In genomic region chr10:3192856-3193635, GRCh38 we compare ENCODE assay signal across 8 cellular contexts. TPM values are rescaled to one million over a fixed set of nuclear protein-coding genes. Genes with fewer than 3 reads are reported as not detected.
A peak's percentile ranks its signal among the peaks of the same experiment; 100 is the strongest.
DNase-seq lines count a peak whose midpoint lies in the region; FAIRE-seq and TF ChIP-seq lines count a peak whose summit lies in the region.

No MANE protein-coding gene starts in this region.

- H3K9me3 Mint-ChIP-seq in neural crest cell (no peaks in the 10 kb centered on the region), type B pancreatic cell (no peaks in the 10 kb centered on the region)

- H3K4me1 Mint-ChIP-seq in neural crest cell: peaks cover 32% of the 10 kb centered on the region
- peaks cover 22% of the 10 kb centered on the region for H3K4me1 Mint-ChIP-seq in type B pancreatic cell (ENCODE audit: unreplicated experiment)

- H3K36me3 Mint-ChIP-seq in neural crest cell (ENCODE audit: low read depth) (no peaks in the 10 kb centered on the region), type B pancreatic cell (no peaks in the 10 kb centered on the region)

- H3K27ac Mint-ChIP-seq in neural crest cell (ENCODE audit: unreplicated experiment) (no peak overlapping the region), type B pancreatic cell (no peak overlapping the region)

- TF ChIP-seq CTCF in neural crest cell (conservative IDR thresholded peaks at IDR 0.05) (peak; percentile 94), type B pancreatic cell (conservative IDR thresholded peaks at IDR 0.05) (peak; percentile 95)

- H3K4me3 Mint-ChIP-seq in neural crest cell (no peak overlapping the region), type B pancreatic cell (no peak overlapping the region)

- peak; percentile 55 for DNase-seq in AG08396 (ENCODE audit: low spot score)
- peak; percentile 54 for DNase-seq in GM19239 (ENCODE audit: insufficient read length, low spot score)
- peak; percentile 35 for DNase-seq in NCI-H460 (ENCODE audit: extremely low read depth, low read depth)
- DNase-seq in activated CD8-positive, alpha-beta memory T cell treated with anti-CD3 and anti-CD28 coated beads, Interleukin-2, amount 50 U/mL, for 4 hours: peak; percentile 59
- peak; percentile 88 for DNase-seq in fibroblast of peridontal ligament (ENCODE audit: extremely low read depth)
- peak; percentile 31 for DNase-seq in neural crest cell (ENCODE audit: low read depth, low spot score)
- DNase-seq in type B pancreatic cell (ENCODE audit: extremely low spot score, unreplicated experiment): no peak
- DNase-seq in UCSD-AML1 (lab: John Stamatoyannopoulos, UW; ENCODE audit: unreplicated experiment): no peak

- no peaks in the 10 kb centered on the region for H3K27me3 Mint-ChIP-seq in neural crest cell (ENCODE audit: low read depth)
- H3K27me3 Mint-ChIP-seq in type B pancreatic cell: peaks cover 5% of the 10 kb centered on the region

- FAIRE-seq in GM19239 (lab: Jason Lieb, UNC): peak; percentile 31

RNA-seq across cellular contexts. Expression of gene PITRM1, which starts 20.5 kb away (rescaled TPM):
- total RNA-seq in NCI-H460 (2014; rRNA removed; shearing (Covaris generic)): 49.5 and 52.0 TPM in 2 replicates
- 50.7 and 53.0 TPM in 2 replicates for polyA plus RNA-seq in NCI-H460 (2014; cell fraction: nucleus; rRNA removed)
- total RNA-seq in neural crest cell (46.6 and 47.4 TPM in 2 replicates), type B pancreatic cell (ENCODE audit: low replicate concordance) (57.0 and 62.3 TPM in 2 replicates)

Comparison
In these comparisons a context has a peak if more than half of its experiments do, and no peak if none do; other contexts are left out.
1. DNase-seq: peak in AG08396 (single experiment), GM19239 (single experiment), NCI-H460 (single experiment), activated CD8-positive, alpha-beta memory T cell treated with anti-CD3 and anti-CD28 coated beads, Interleukin-2, amount 50 U/mL, for 4 hours (single experiment), fibroblast of peridontal ligament (single experiment) and neural crest cell (single experiment); none in type B pancreatic cell (single experiment) and UCSD-AML1 (single experiment).